In genomic region chr17:58019521-58019920, GRCh38 we compare ENCODE assay signal across 23 cellular contexts.
"Had no signal": no experiment of that assay in that cellular context is flagged by ENCODE, and none has a peak within 500 bp of the region (broad histone marks: within the 10 kb centered on the region; RNA-seq: fewer than 3 reads in every experiment).

No MANE protein-coding gene starts in this region.

- DNase-seq: MV-4-11; NCI-H1048; NCI-H1105; NCI-H1436 treated with DMSO at 0.1 percent for 48 hours; NCI-H1694; NCI-H187 treated with DMSO at 0.1 percent for 48 hours; NCI-H2029 treated with DMSO at 0.1 percent for 48 hours; NCI-H2171 treated with DMSO at 0.1 percent for 48 hours; NCI-H446 treated with DMSO at 0.1 percent for 48 hours; NCI-H510A treated with DMSO at 0.1 percent for 48 hours; NK-92 treated with Interleukin-12 subunit alpha and Interleukin-12 subunit beta, amount 100 ng/mL, for 24 hours; OCI-M1; PC-9; Peyer's patch; Right ventricle myocardium superior; RPMI8226; SIG-M5 had no signal

- H3K4me3 ChIP-seq: K562, PC-9, Peyer's patch, SJSA1, SK-N-MC had no signal

- H3K4me3 Mint-ChIP-seq: IgD-negative memory B cell had no signal

- H3K9me3 ChIP-seq: Peyer's patch, SJSA1 had no signal

- H3K4me1 ChIP-seq: Peyer's patch, SJSA1 had no signal

- H3K27me3 ChIP-seq: Peyer's patch had no signal

- H3K27ac Mint-ChIP-seq: IgD-negative memory B cell had no signal

- H2AFZ ChIP-seq: PC-9 had no signal

- H3K27ac ChIP-seq: HL-60, KMS-11, PC-9, Peyer's patch, SJSA1, SK-N-MC had no signal

- H3K4me1 Mint-ChIP-seq: IgD-negative memory B cell had no signal

- H3K9ac ChIP-seq: KMS-11 had no signal

- H3K4me2 ChIP-seq: KMS-11, PC-9 had no signal

- H3K36me3 ChIP-seq: Peyer's patch, SJSA1 had no signal
